17 cellular contexts compared by ENCODE assay signal in genomic region chr4:78767350-78767749, GRCh38. TPM values are rescaled to one million over a fixed set of nuclear protein-coding genes. Genes with fewer than 3 reads are reported as not detected.
DNase-seq lines count a peak whose midpoint lies in the region; ATAC-seq, FAIRE-seq and TF ChIP-seq lines count a peak whose summit lies in the region.
"Had no signal": no experiment of that assay in that cellular context is flagged by ENCODE, and none has a peak within 500 bp of the region (broad histone marks: within the 10 kb centered on the region; RNA-seq: fewer than 3 reads in every experiment).

No MANE protein-coding gene starts in this region.

- no peak for FAIRE-seq in kidney (lab: Jason Lieb, UNC)
- FAIRE-seq: A204.1 had no signal

- H3K36me3 ChIP-seq in kidney (ENCODE audit: control insufficient read depth in 1 of 2, insufficient read depth in 2 of 2, low read length in 2 of 2): no peaks in the 10 kb centered on the region

- H3K9me3 ChIP-seq in kidney (ENCODE audit: control insufficient read depth in 1 of 2, low read length in 2 of 2): no peaks in the 10 kb centered on the region

- peak overlapping the region; percentile 8 for H3K27ac Mint-ChIP-seq in stimulated activated naive CD8-positive, alpha-beta T cell treated with anti-CD3 and anti-CD28 coated beads, Interleukin-15, Interleukin-2, amounts not matched to agents 100 ng/mL and 50 ng/mL, for 24 hours

- H3K9me3 Mint-ChIP-seq in stimulated activated naive CD8-positive, alpha-beta T cell treated with anti-CD3 and anti-CD28 coated beads, Interleukin-15, Interleukin-2, amounts not matched to agents 100 ng/mL and 50 ng/mL, for 24 hours: no peaks in the 10 kb centered on the region

- H3K9ac ChIP-seq in kidney (ENCODE audit: low read length in 2 of 2): no peak overlapping the region
- H3K9ac ChIP-seq: GM23248 had no signal

- ATAC-seq in stimulated activated naive CD8-positive, alpha-beta T cell treated with anti-CD3 and anti-CD28 coated beads, Interleukin-15, Interleukin-2, amounts not matched to agents 100 U/mL and 50 U/mL, for 24 hours: no peak
- peak; percentile 51 for ATAC-seq in HG02610 (IDR thresholded peaks at IDR 0.05; ENCODE audit: unreplicated experiment)
- peak; percentile 62 for ATAC-seq in HG03378 (IDR thresholded peaks at IDR 0.05; ENCODE audit: unreplicated experiment)
- ATAC-seq: Right ventricle myocardium inferior had no signal

- H3K36me3 Mint-ChIP-seq in stimulated activated naive CD8-positive, alpha-beta T cell treated with anti-CD3 and anti-CD28 coated beads, Interleukin-15, Interleukin-2, amounts not matched to agents 100 ng/mL and 50 ng/mL, for 24 hours (ENCODE audit: low read depth): no peaks in the 10 kb centered on the region

- no peak for TF ChIP-seq CTCF in kidney (IDR thresholded peaks at IDR 0.05; ENCODE audit: borderline replicate concordance, extremely low read depth, insufficient read depth)

- H3K4me3 ChIP-seq in kidney (ENCODE audit: low read length in 2 of 2): no peak overlapping the region
- H3K4me3 ChIP-seq: GM23248 had no signal

- no peak overlapping the region for H3K27ac ChIP-seq in kidney (ENCODE audit: low read depth in 2 of 2, low read length in 2 of 2)
- H3K27ac ChIP-seq: GM23248 had no signal

- peaks cover 37% of the 10 kb centered on the region for H3K4me1 Mint-ChIP-seq in stimulated activated naive CD8-positive, alpha-beta T cell treated with anti-CD3 and anti-CD28 coated beads, Interleukin-15, Interleukin-2, amounts not matched to agents 100 ng/mL and 50 ng/mL, for 24 hours (ENCODE audit: low read depth)

- no peaks in the 10 kb centered on the region for H3K27me3 Mint-ChIP-seq in stimulated activated naive CD8-positive, alpha-beta T cell treated with anti-CD3 and anti-CD28 coated beads, Interleukin-15, Interleukin-2, amounts not matched to agents 100 ng/mL and 50 ng/mL, for 24 hours

- H3K4me1 ChIP-seq in kidney (ENCODE audit: control insufficient read depth in 1 of 2, insufficient read depth in 1 of 2, low read depth in 1 of 2, low read length in 2 of 2): no peaks in the 10 kb centered on the region

- no peak overlapping the region for H3K4me3 Mint-ChIP-seq in stimulated activated naive CD8-positive, alpha-beta T cell treated with anti-CD3 and anti-CD28 coated beads, Interleukin-15, Interleukin-2, amounts not matched to agents 100 ng/mL and 50 ng/mL, for 24 hours

- intact Hi-C loops in kidney (cut with DNase I): no loop called here

- no peak for DNase-seq in stimulated activated naive CD8-positive, alpha-beta T cell treated with anti-CD3 and anti-CD28 coated beads, Interleukin-15, Interleukin-2, amounts not matched to agents 100 U/mL and 50 U/mL, for 24 hours
- DNase-seq in cerebellar cortex (ENCODE audit: low spot score): no peak
- no peak for DNase-seq in kidney
- no peak for DNase-seq in central memory CD4-positive, alpha-beta T cell
- DNase-seq in HPDE6-E6E7 (ENCODE audit: extremely low spot score): no peak
- DNase-seq: activated T-cell treated with anti-CD3 and anti-CD28 coated beads, Interleukin-2, amount 50 U/mL, for 1 hour; DMS53; GM23248; hypothalamus; Karpas-422; midbrain; NCI-H345 had no signal

RNA-seq across cellular contexts. Expression of gene BMP2K, which starts 8.8 kb away (rescaled TPM):
- 43.1 TPM for total RNA-seq in kidney
- 6.0 TPM for polyA plus RNA-seq in kidney (ENCODE audit: insufficient read depth, low read depth, low replicate concordance)
